ENCODE assay signal across 8 cellular contexts in the genomic region with DNA sequence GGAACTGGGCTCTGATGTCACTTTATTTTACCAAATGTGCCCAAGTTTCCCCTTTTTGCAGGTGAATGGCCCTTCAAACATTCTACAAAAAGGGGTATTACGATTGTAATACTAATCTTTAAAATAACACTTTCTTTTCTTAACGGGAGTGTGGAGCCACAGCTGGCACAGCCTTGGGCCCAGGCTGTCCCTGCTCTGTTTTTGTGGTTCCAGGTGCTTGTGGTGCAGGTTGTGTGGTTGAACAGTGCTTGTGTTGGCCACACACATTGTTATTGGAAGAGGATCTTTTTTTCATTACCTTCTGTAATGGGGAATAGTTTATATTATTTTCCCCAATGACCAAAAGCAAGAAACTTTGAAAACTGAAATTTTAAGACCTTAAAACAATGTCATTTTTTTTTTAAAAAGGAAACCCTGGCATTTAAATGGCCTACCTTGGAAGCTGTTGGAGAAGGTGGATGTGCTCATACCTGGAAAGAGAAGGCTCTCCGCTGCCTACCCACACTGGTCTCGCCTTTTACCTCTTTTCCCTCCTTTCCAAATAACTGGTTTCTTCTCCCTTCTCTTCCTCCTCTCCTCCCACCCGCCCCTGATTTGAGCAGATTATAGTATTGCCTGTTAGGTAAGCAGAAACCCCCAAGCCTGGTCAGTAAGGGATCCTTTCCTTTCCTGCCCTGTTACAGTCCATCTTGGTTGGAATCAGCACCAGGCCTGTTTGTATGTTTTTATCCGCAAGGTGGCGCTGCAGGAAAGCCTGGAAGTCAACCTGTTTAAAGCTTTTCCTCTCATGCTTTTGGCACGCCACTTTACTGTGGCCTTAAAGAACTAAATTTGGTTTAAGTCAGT. TPM values are rescaled to one million over a fixed set of nuclear protein-coding genes. Genes with fewer than 3 reads are reported as not detected.
A peak's percentile ranks its signal among the peaks of the same experiment; 100 is the strongest.
DNase-seq lines count a peak whose midpoint lies in the region; ATAC-seq and TF ChIP-seq lines count a peak whose summit lies in the region.

No MANE protein-coding gene starts in this region.

- H3K27me3 ChIP-seq in A673 (replicated peaks; ENCODE audit: insufficient read depth, low read depth, low read length, poor library complexity): no peaks in the 10 kb centered on the region
- H3K27me3 ChIP-seq in colonic mucosa: no peaks in the 10 kb centered on the region
- H3K27me3 ChIP-seq in liver (ENCODE audit: control insufficient read depth in 4 of 4, insufficient read depth in 4 of 4, low read length in 3 of 4): no peaks in the 10 kb centered on the region

- intact Hi-C loops in A673 (cut with micrococcal nuclease; ENCODE audit: unreplicated experiment) (loop anchor here (2.0 to 5.0 kb wide), 2 partner anchors 474 to 555 kb away; no protein-coding TSS in a partner anchor), colonic mucosa (cut with DNase I) (no loop called here)

- H3K27ac ChIP-seq in A673 (ENCODE audit: low read depth, low read length, poor library complexity, severe bottlenecking): no peak overlapping the region
- H3K27ac ChIP-seq in colonic mucosa: no peak overlapping the region
- no peak overlapping the region for H3K27ac ChIP-seq in liver (ENCODE audit: low read depth in 1 of 2, low read length in 2 of 2)

- 40% methylated on average over 8 of the region's 8 CpGs for WGBS in liver

- peak; percentile 79 for ATAC-seq in GM18505 (IDR thresholded peaks at IDR 0.05; ENCODE audit: unreplicated experiment)
- peak; percentile 66 for ATAC-seq in HG03097 (IDR thresholded peaks at IDR 0.05; ENCODE audit: low FRiP score, unreplicated experiment)

- H3K4me1 ChIP-seq in A673 (ENCODE audit: insufficient read depth, low read length, poor library complexity, severe bottlenecking) (no peaks in the 10 kb centered on the region), colonic mucosa (no peaks in the 10 kb centered on the region), liver (ENCODE audit: control insufficient read depth in 4 of 4, insufficient read depth in 4 of 4, low read length in 3 of 4) (no peaks in the 10 kb centered on the region)

- no TSS peak for BruUV-seq in A673 (replicated peaks; lab: Mats Ljungman, UMichigan)

- TF ChIP-seq POLR2A in GM18505 (IDR thresholded peaks at IDR 0.05; ENCODE audit: borderline replicate concordance, extremely low read depth, insufficient read depth, insufficient read length): no peak

- POLR2A ChIA-PET in A673 (lab: Charles Lee; ENCODE audit: low non-redundant PET): no interaction called here

- DNase-seq in A673 (ENCODE audit: low spot score): peak; percentile 80
- DNase-seq in NCI-H345 (lab: John Stamatoyannopoulos, UW): peak; percentile 62
- DNase-seq in activated CD4-positive, alpha-beta T cell treated with anti-CD3 and anti-CD28 coated beads for 48 hours: peak; percentile 89
- DNase-seq in colonic mucosa: peak; percentile 87
- DNase-seq in stimulated activated CD4-positive, alpha-beta T cell treated with anti-CD3 and anti-CD28 coated beads, TNF-alpha, amount 100 ng/mL, for 4 hours (ENCODE audit: low read depth in 3 of 3): peak; percentile 70 to 79 (median 73)

- H3K9me3 ChIP-seq in A673 (ENCODE audit: low read depth, low read length, poor library complexity, severe bottlenecking): no peaks in the 10 kb centered on the region
- no peaks in the 10 kb centered on the region for H3K9me3 ChIP-seq in colonic mucosa
- H3K9me3 ChIP-seq in liver (ENCODE audit: control insufficient read depth in 4 of 4, low read length in 3 of 4): no peaks in the 10 kb centered on the region

- H3K36me3 ChIP-seq in A673 (ENCODE audit: insufficient read depth, low read length, poor library complexity, severe bottlenecking) (peaks cover 35% of the 10 kb centered on the region), colonic mucosa (no peaks in the 10 kb centered on the region), liver (ENCODE audit: control insufficient read depth in 4 of 4, insufficient read depth in 3 of 4, low read depth in 1 of 4, low read length in 3 of 4) (peaks cover 11 to 55% (median 38%) of the 10 kb centered on the region in 4 donors)

- no peak overlapping the region for H3K4me3 ChIP-seq in A673 (ENCODE audit: low read depth, low read length, poor library complexity, severe bottlenecking)
- H3K4me3 ChIP-seq in colonic mucosa: no peak overlapping the region
- H3K4me3 ChIP-seq in liver (ENCODE audit: low read depth in 1 of 3, low read length in 3 of 3): no peak overlapping the region

- peak; percentile 88 to 93 for TF ChIP-seq RAD21 in liver (IDR thresholded peaks at IDR 0.05)

- TF ChIP-seq CTCF in A673 (conservative IDR thresholded peaks at IDR 0.05; ENCODE audit: low read depth, low read length) (peak; percentile 93), colonic mucosa (IDR thresholded peaks at IDR 0.05) (peak; percentile 76), liver (IDR thresholded peaks at IDR 0.05; ENCODE audit: low read depth, low read length, missing input control) (peak; percentile 72)

- CTCF ChIA-PET in A673 (lab: Charles Lee): interaction anchor here (0.6 to 2.4 kb wide), 7 partner anchors 23 to 1334 kb away, joined by 3 to 13 read pairs (median 4); no protein-coding TSS in a partner anchor

- H3K9ac ChIP-seq in colonic mucosa (ENCODE audit: low read depth in 2 of 2, low read length in 2 of 2) (no peak overlapping the region), liver (ENCODE audit: low read depth in 1 of 2, low read length in 2 of 2) (no peak overlapping the region)

TF ChIP-seq in liver, 16 proteins besides CTCF, POLR2A, EP300 and RAD21:
- TF ChIP-seq GABPA (IDR thresholded peaks at IDR 0.05 in 1 of 2, conservative IDR thresholded peaks at IDR 0.05 in 1 of 2) (no peak), HNF4G (IDR thresholded peaks at IDR 0.05) (no peak), MAX (IDR thresholded peaks at IDR 0.05) (no peak), HNF4A (conservative IDR thresholded peaks at IDR 0.05) (no peak), FOXA2 (IDR thresholded peaks at IDR 0.05) (no peak), SP1 (IDR thresholded peaks at IDR 0.05) (no peak), YY1 (IDR thresholded peaks at IDR 0.05) (no peak), FOXA1 (IDR thresholded peaks at IDR 0.05) (no peak), RXRA (IDR thresholded peaks at IDR 0.05) (no peak), NR2F2 (IDR thresholded peaks at IDR 0.05) (no peak), TAF1 (conservative IDR thresholded peaks at IDR 0.05) (no peak), JUND (IDR thresholded peaks at IDR 0.05) (no peak), ZBTB33 (IDR thresholded peaks at IDR 0.05) (no peak), EGR1 (IDR thresholded peaks at IDR 0.05; ENCODE audit: low read depth in 2 of 2) (no peak)
- TF ChIP-seq, protein P1, sequence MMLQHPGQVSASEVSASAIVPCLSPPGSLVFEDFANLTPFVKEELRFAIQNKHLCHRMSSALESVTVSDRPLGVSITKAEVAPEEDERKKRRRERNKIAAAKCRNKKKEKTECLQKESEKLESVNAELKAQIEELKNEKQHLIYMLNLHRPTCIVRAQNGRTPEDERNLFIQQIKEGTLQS (IDR thresholded peaks at IDR 0.05): no peak
- TF ChIP-seq, protein P2, sequence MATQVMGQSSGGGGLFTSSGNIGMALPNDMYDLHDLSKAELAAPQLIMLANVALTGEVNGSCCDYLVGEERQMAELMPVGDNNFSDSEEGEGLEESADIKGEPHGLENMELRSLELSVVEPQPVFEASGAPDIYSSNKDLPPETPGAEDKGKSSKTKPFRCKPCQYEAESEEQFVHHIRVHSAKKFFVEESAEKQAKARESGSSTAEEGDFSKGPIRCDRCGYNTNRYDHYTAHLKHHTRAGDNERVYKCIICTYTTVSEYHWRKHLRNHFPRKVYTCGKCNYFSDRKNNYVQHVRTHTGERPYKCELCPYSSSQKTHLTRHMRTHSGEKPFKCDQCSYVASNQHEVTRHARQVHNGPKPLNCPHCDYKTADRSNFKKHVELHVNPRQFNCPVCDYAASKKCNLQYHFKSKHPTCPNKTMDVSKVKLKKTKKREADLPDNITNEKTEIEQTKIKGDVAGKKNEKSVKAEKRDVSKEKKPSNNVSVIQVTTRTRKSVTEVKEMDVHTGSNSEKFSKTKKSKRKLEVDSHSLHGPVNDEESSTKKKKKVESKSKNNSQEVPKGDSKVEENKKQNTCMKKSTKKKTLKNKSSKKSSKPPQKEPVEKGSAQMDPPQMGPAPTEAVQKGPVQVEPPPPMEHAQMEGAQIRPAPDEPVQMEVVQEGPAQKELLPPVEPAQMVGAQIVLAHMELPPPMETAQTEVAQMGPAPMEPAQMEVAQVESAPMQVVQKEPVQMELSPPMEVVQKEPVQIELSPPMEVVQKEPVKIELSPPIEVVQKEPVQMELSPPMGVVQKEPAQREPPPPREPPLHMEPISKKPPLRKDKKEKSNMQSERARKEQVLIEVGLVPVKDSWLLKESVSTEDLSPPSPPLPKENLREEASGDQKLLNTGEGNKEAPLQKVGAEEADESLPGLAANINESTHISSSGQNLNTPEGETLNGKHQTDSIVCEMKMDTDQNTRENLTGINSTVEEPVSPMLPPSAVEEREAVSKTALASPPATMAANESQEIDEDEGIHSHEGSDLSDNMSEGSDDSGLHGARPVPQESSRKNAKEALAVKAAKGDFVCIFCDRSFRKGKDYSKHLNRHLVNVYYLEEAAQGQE (IDR thresholded peaks at IDR 0.05): no peak

RNA-seq across cellular contexts. Expression of gene HADH, which starts 28.6 kb away (rescaled TPM):
- total RNA-seq in A673 (2021) (69.5 and 70.6 TPM in 2 replicates), colonic mucosa (100 to 1,000 TPM; 121 to 213 TPM), liver (10 to 100 TPM; 27.5 to 48.8 TPM)
- 100 to 1,000 TPM; 140 TPM for polyA plus RNA-seq in liver
